ENCODE assay signal across 7 cellular contexts in the genomic region with DNA sequence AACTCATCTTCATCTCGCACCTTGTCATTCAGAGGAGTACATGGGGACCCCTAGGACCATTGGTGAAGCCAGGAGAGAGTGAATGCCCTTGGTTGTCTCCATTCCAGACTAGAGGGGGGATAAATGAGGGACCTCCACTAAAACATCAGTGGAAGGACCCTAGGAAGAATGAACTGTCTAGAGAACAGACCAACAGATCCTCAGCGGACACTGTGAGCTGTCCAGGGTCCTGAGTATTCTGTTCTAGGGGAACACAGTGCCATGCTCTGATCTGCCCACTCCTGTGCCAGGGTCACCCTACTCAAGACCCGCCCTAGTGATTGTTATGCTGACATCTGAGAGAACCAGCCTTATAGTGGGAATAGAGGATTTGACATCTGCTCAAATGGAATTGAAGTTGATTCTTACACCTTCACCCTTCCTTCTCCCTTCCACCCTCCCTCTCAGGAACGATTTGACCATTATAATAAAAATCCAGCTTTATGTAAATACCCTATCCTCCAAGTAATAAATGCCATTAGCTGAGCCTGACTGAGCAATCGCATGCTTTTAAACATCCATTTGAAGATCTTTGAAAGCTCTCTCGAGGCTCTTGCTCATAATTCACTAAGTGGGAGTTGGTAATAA. TPM values are rescaled to one million over a fixed set of nuclear protein-coding genes. Genes with fewer than 3 reads are reported as not detected.
DNase-seq lines count a peak whose midpoint lies in the region; TF ChIP-seq lines count a peak whose summit lies in the region.

No MANE protein-coding gene starts in this region.

- H3K4me1 Mint-ChIP-seq in H9 (no peaks in the 10 kb centered on the region), neural progenitor cell (no peaks in the 10 kb centered on the region)

- H3K27me3 ChIP-seq in H9 (ENCODE audit: insufficient read depth, low read length) (no peaks in the 10 kb centered on the region; the same call in 1 of the 2 replicates), mammary epithelial cell (ENCODE audit: insufficient read depth, low read length) (no peaks in the 10 kb centered on the region), neural progenitor cell (peaks cover 91% of the 10 kb centered on the region)

- H3K23ac ChIP-seq in H9 (ENCODE audit: insufficient read length, low read depth, low read length), result no peak overlapping the region

- no peak overlapping the region for H4K91ac ChIP-seq in H9 (ENCODE audit: insufficient read length, low read depth, low read length)

- no peak overlapping the region for H2BK5ac ChIP-seq in H9 (ENCODE audit: insufficient read length, low read length)

- no peak overlapping the region for H2BK15ac ChIP-seq in H9 (ENCODE audit: low read depth, low read length)

- no peaks in the 10 kb centered on the region for H3K4me1 ChIP-seq in H9 (ENCODE audit: insufficient read depth, low read length)
- H3K4me1 ChIP-seq in mammary epithelial cell (ENCODE audit: insufficient read depth, low read length), result no peaks in the 10 kb centered on the region
- no peaks in the 10 kb centered on the region for H3K4me1 ChIP-seq in neural progenitor cell

- H3K27ac Mint-ChIP-seq in H9 (no peak overlapping the region), neural progenitor cell (no peak overlapping the region)

- WGBS in H9 (ENCODE audit: extremely low coverage, insufficient read length, low lambda C conversion rate), result no CpG with 5 or more reads among the region's 6 CpGs
- WGBS in mammary epithelial cell (ENCODE audit: low coverage, missing lambda C conversion rate), result 35% methylated on average over 6 of the region's 6 CpGs

- H3K9me3 ChIP-seq in H9 (ENCODE audit: control insufficient read depth, low read depth, low read length) (no peaks in the 10 kb centered on the region), mammary epithelial cell (replicated peaks; ENCODE audit: insufficient read depth, low read length) (no peaks in the 10 kb centered on the region), neural progenitor cell (ENCODE audit: low read depth) (no peaks in the 10 kb centered on the region)

- no peak overlapping the region for H2AFZ ChIP-seq in H9 (ENCODE audit: low read length)
- no peak overlapping the region for H2AFZ ChIP-seq in mammary epithelial cell (ENCODE audit: low read depth, low read length)
- H2AFZ ChIP-seq in neural progenitor cell (replicated peaks), result no peak overlapping the region

- H3K27ac ChIP-seq in H9 (ENCODE audit: insufficient read length, low read depth, low read length) (no peak overlapping the region), mammary epithelial cell (ENCODE audit: insufficient read depth, low read depth, low read length) (no peak overlapping the region), neural progenitor cell (no peak overlapping the region)

- no peaks in the 10 kb centered on the region for H3K23me2 ChIP-seq in H9 (ENCODE audit: insufficient read length, low read depth, low read length, poor library complexity, severe bottlenecking)

- DNase-seq in H9, result peak; percentile 74
- peak; percentile 8 to 17 for DNase-seq in NCI-H187 (lab: John Stamatoyannopoulos, UW)
- peak; percentile 35 for DNase-seq in mammary epithelial cell
- peak; percentile 89 for DNase-seq in neural progenitor cell (ENCODE audit: low spot score)
- no peak for DNase-seq in NCI-H1105 (lab: John Stamatoyannopoulos, UW)
- no peak for DNase-seq in NCI-H2081 treated with DMSO at 0.1 percent for 48 hours (lab: John Stamatoyannopoulos, UW)
- DNase-seq in NCI-H526 (lab: John Stamatoyannopoulos, UW), result no peak

- H3K4me3 ChIP-seq in mammary epithelial cell (replicated peaks in 1 of 3; ENCODE audit: insufficient read depth in 1 of 3, low read depth in 2 of 3, low read length in 3 of 3), result no peak overlapping the region
- H3K4me3 ChIP-seq in neural progenitor cell, result no peak overlapping the region

- H3K56ac ChIP-seq in H9 (ENCODE audit: insufficient read length, low read depth, low read length), result no peak overlapping the region

- no peak overlapping the region for H3K4ac ChIP-seq in H9 (ENCODE audit: low read depth, low read length)

- dilution Hi-C loops in mammary epithelial cell (cut with HindIII; ENCODE audit: low sequenced_read_pairs), result no loop called here

- H2BK12ac ChIP-seq in H9 (ENCODE audit: insufficient read length, low read depth, low read length), result no peak overlapping the region

- CTCF ChIA-PET in mammary epithelial cell (lab: Charles Lee; ENCODE audit: low non-redundant PET), result interaction anchor here (0.5 kb wide), 1 partner anchor 131 kb away, joined by 3 read pairs; no protein-coding TSS in a partner anchor

- H3K36me3 Mint-ChIP-seq in H9 (ENCODE audit: insufficient read depth in 1 of 3, low read depth in 3 of 3) (no peaks in the 10 kb centered on the region), neural progenitor cell (no peaks in the 10 kb centered on the region)

- intact Hi-C loops in mammary epithelial cell (cut with micrococcal nuclease), result no loop called here

- H2BK120ac ChIP-seq in H9 (ENCODE audit: low read depth, low read length, poor library complexity, severe bottlenecking), result no peak overlapping the region

- H3K9ac ChIP-seq in H9 (ENCODE audit: extremely low read depth, insufficient read length, low read length) (no peak overlapping the region), mammary epithelial cell (ENCODE audit: insufficient read depth, low read length) (no peak overlapping the region), neural progenitor cell (no peak overlapping the region)

- in situ Hi-C loops in mammary epithelial cell (cut with MboI; ENCODE audit: low sequenced_read_pairs in 2 of 2), result no loop called here

- H4K20me1 ChIP-seq in H9 (ENCODE audit: control insufficient read depth, insufficient read depth, insufficient read length) (no peaks in the 10 kb centered on the region), mammary epithelial cell (ENCODE audit: insufficient read depth, low read length) (no peaks in the 10 kb centered on the region), neural progenitor cell (ENCODE audit: low read depth) (peaks cover 42% of the 10 kb centered on the region)

- H3K79me1 ChIP-seq in H9 (ENCODE audit: insufficient read depth, low read depth, low read length, poor library complexity, severe bottlenecking), result no peaks in the 10 kb centered on the region

- no peak overlapping the region for H4K8ac ChIP-seq in H9 (replicated peaks; ENCODE audit: insufficient read length, low read depth, low read length)

- H3F3A ChIP-seq in neural progenitor cell (ENCODE audit: low read depth), result no peaks in the 10 kb centered on the region

- H4K5ac ChIP-seq in H9 (ENCODE audit: insufficient read length, low read depth, low read length), result no peak overlapping the region

- no peak overlapping the region for H3T11ph ChIP-seq in H9 (ENCODE audit: low read length)

- no peaks in the 10 kb centered on the region for H3K36me3 ChIP-seq in mammary epithelial cell (ENCODE audit: insufficient read depth, low read length)
- H3K36me3 ChIP-seq in neural progenitor cell, result no peaks in the 10 kb centered on the region

- no peak overlapping the region for H3K4me2 ChIP-seq in H9 (ENCODE audit: insufficient read depth, insufficient read length, low read length)
- H3K4me2 ChIP-seq in mammary epithelial cell (ENCODE audit: insufficient read depth, low read depth, low read length), result no peak overlapping the region
- no peak overlapping the region for H3K4me2 ChIP-seq in neural progenitor cell

- H3K4me3 Mint-ChIP-seq in H9, result no peak overlapping the region; a peak in 1 of 5 replicates
- no peak overlapping the region for H3K4me3 Mint-ChIP-seq in neural progenitor cell

- no peak for TF ChIP-seq CTCF in H9 (conservative IDR thresholded peaks at IDR 0.05)
- TF ChIP-seq CTCF in mammary epithelial cell (conservative IDR thresholded peaks at IDR 0.05 in 1 of 2, IDR thresholded peaks at IDR 0.05 in 1 of 2; ENCODE audit: extremely low read depth in 1 of 2, insufficient read depth in 1 of 2, low read depth in 1 of 2, low read length in 2 of 2), result no peak
- TF ChIP-seq CTCF in neural progenitor cell (IDR thresholded peaks at IDR 0.05), result no peak

- H3K79me2 ChIP-seq in H9 (ENCODE audit: insufficient read depth, low read length), result no peaks in the 10 kb centered on the region
- no peaks in the 10 kb centered on the region for H3K79me2 ChIP-seq in mammary epithelial cell (ENCODE audit: insufficient read depth, low read length)
- H3K79me2 ChIP-seq in neural progenitor cell (ENCODE audit: low read depth), result no peaks in the 10 kb centered on the region

- BruUV-seq in mammary epithelial cell (replicated peaks; lab: Mats Ljungman, UMichigan), result no TSS peak

- H3K18ac ChIP-seq in H9 (ENCODE audit: insufficient read length, low read depth, low read length), result no peak overlapping the region

- H3K9me3 Mint-ChIP-seq in H9, result no peaks in the 10 kb centered on the region; a peak in 2 of 5 replicates
- H3K9me3 Mint-ChIP-seq in neural progenitor cell, result no peaks in the 10 kb centered on the region

- H2BK20ac ChIP-seq in H9 (ENCODE audit: low read depth, low read length, poor library complexity, severe bottlenecking), result no peak overlapping the region

- H2AK5ac ChIP-seq in H9 (ENCODE audit: insufficient read length, low read length), result no peak overlapping the region

- no peak overlapping the region for H3K14ac ChIP-seq in H9 (ENCODE audit: insufficient read depth, low read length)

- peaks cover 79% of the 10 kb centered on the region for H3K27me3 Mint-ChIP-seq in H9 (ENCODE audit: low read depth)
- peaks cover 26% of the 10 kb centered on the region for H3K27me3 Mint-ChIP-seq in neural progenitor cell (ENCODE audit: insufficient read depth, low read depth)

RNA-seq across cellular contexts. Expression of a gene that starts 43.7 kb away (rescaled TPM):
- total RNA-seq in H9 (2021) (0.24 and 0.33 TPM in 2 replicates), mammary epithelial cell (not detected), neural progenitor cell (ENCODE audit: low replicate concordance) (0.04 and 0.37 TPM in 2 replicates)
- polyA plus RNA-seq in mammary epithelial cell, result not detected
- polyA minus RNA-seq in mammary epithelial cell, result not detected

Comparison
In these comparisons a context has a peak if more than half of its experiments do, and no peak if none do; other contexts are left out.
1. DNase-seq: peak in H9 (single experiment), NCI-H187 (2 of 2), mammary epithelial cell (single experiment) and neural progenitor cell (single experiment); none in NCI-H1105 (single experiment), NCI-H2081 treated with DMSO at 0.1 percent for 48 hours (single experiment) and NCI-H526 (0 of 2).